Comparison of ENCODE assay signal across 8 cellular contexts in the genomic region with DNA sequence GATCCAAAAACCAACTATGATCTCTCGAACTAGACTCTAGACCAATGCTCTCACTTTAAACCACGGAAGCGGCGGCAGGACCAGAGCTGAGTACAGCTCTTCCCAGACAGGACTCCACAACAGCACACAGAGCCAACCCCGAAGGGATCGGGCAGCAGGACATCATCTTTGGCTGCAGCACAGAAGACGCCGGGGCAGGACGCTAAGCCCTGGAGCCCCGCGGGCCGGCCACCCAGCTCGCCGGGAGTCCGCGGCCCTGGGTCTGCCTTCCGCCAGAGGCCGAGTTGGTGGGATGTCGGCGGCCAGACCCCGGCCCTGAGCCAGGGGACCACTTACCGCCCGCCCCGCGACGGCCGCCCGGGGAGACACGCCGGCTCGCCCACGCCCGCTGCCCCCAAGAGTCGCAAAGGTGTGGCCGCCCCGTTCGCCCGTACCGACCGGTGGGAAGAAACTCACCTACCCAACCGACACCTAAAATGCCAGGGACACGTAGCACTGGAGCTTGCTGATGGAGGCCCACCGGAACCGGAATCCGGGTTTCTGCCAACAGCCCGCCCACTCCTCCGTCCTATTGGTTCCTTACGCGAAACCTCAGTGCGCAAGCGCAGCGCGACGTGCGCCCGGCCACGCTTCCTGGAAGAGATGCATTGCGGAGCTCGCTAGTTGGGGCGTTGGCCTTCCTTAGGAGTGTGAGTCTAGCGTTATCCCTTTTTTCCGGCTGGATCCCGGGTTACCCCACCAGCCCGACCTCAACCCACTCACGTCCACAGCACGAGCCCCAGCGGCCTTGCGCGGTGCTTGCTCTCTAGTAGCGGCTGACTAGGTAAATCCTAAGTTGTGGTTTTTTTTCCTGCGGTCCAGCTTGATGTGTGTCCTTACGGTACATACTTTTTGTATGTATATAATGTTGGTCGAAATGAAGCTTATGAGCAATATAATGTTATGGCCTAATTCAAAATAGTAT. TPM values are rescaled to one million over a fixed set of nuclear protein-coding genes. Genes with fewer than 3 reads are reported as not detected.
DNase-seq lines count a peak whose midpoint lies in the region; ATAC-seq and TF ChIP-seq lines count a peak whose summit lies in the region.

SEC61G (minus strand) TSS at position 510 of the 964 bp plus-strand sequence. CDS start 1,623 bp downstream, outside the sequence.

- no TSS peak for BruUV-seq in Panc1 (replicated peaks; lab: Mats Ljungman, UMichigan)

- peaks cover 26% of the 10 kb centered on the region for H3K4me1 Mint-ChIP-seq in activated T-cell treated with anti-CD3 and anti-CD28 coated beads, Interleukin-2, amount 50 U/mL, for 4 hours (ENCODE audit: low read depth)

- H3K27me3 Mint-ChIP-seq in activated T-cell treated with anti-CD3 and anti-CD28 coated beads, Interleukin-2, amount 50 U/mL, for 4 hours (ENCODE audit: low read depth): peaks cover 3% of the 10 kb centered on the region

- H3K27me3 ChIP-seq in Panc1 (ENCODE audit: control insufficient read depth, insufficient read depth, low read length) (no peaks in the 10 kb centered on the region), esophagus (ENCODE audit: control insufficient read depth in 1 of 2, insufficient read depth in 2 of 2, low read length in 2 of 2) (no peaks in the 10 kb centered on the region), mucosa of stomach (ENCODE audit: control insufficient read depth, insufficient read depth, low read length) (no peaks in the 10 kb centered on the region)

- intact Hi-C loops in Panc1 (cut with micrococcal nuclease; ENCODE audit: unreplicated experiment): no loop called here

- H3K9ac ChIP-seq in mucosa of stomach (ENCODE audit: low read length): peak within 1 kb of the TSS; percentile 98

- DNase-seq in DMS53 (lab: John Stamatoyannopoulos, UW): peak; percentile 97
- peak; percentile 78 for DNase-seq in KG1 (lab: John Stamatoyannopoulos, UW)
- peak; percentile 94 for DNase-seq in Panc1 (ENCODE audit: low read depth, low spot score)
- DNase-seq in activated T-cell treated with anti-CD3 and anti-CD28 coated beads, Interleukin-2, amount 50 U/mL, for 4 hours: peak; percentile 94
- peak; percentile 87 to 90 for DNase-seq in stimulated activated CD8-positive, alpha-beta memory T cell treated with anti-CD3 and anti-CD28 coated beads, Interleukin-7, amount 100 ng/mL, for 1 hour (ENCODE audit: low read depth in 2 of 2)

- peaks cover 14% of the 10 kb centered on the region for H3K4me1 ChIP-seq in Panc1 (ENCODE audit: control insufficient read depth, insufficient read depth, low read length)
- no peaks in the 10 kb centered on the region for H3K4me1 ChIP-seq in esophagus (ENCODE audit: control insufficient read depth in 2 of 2, insufficient read depth in 2 of 2, low read length in 1 of 2)
- peaks cover 5% of the 10 kb centered on the region for H3K4me1 ChIP-seq in mucosa of stomach (ENCODE audit: control insufficient read depth, insufficient read depth, low read length)

- ATAC-seq in GM21723 (IDR thresholded peaks at IDR 0.05; ENCODE audit: unreplicated experiment) (peak; percentile 96), Panc1 (peak; percentile 97)
- peak; percentile 94 to 96 for ATAC-seq in activated T-cell treated with anti-CD3 and anti-CD28 coated beads, Interleukin-2, amount 50 U/mL, for 4 hours

- no peaks in the 10 kb centered on the region for H3K9me3 Mint-ChIP-seq in activated T-cell treated with anti-CD3 and anti-CD28 coated beads, Interleukin-2, amount 50 U/mL, for 4 hours

- CTCF ChIA-PET in Panc1 (lab: Charles Lee): interaction anchor here (1.9 kb wide), 1 partner anchor 496 kb away, joined by 7 read pairs; no protein-coding TSS in a partner anchor

- peaks cover 9% of the 10 kb centered on the region for H3K36me3 Mint-ChIP-seq in activated T-cell treated with anti-CD3 and anti-CD28 coated beads, Interleukin-2, amount 50 U/mL, for 4 hours (ENCODE audit: insufficient read depth)

- POLR2A ChIA-PET in Panc1 (lab: Charles Lee): no interaction called here

- in situ Hi-C loops in Panc1 (cut with HindIII; ENCODE audit: low pct_unique_long_range_greater_than_20kb, low sequenced_read_pairs): no loop called here

- H3K36me3 ChIP-seq in Panc1 (ENCODE audit: control insufficient read depth, insufficient read depth, low read length) (peaks cover 28% of the 10 kb centered on the region), esophagus (ENCODE audit: control insufficient read depth in 2 of 2, insufficient read depth in 2 of 2, low read length in 1 of 2) (no peaks in the 10 kb centered on the region), mucosa of stomach (ENCODE audit: control insufficient read depth, insufficient read depth, low read length) (no peaks in the 10 kb centered on the region)

- H3K4me3 ChIP-seq in Panc1 (ENCODE audit: low read depth in 2 of 2, low read length in 2 of 2): peak within 1 kb of the TSS; percentile 96
- peak within 1 kb of the TSS; percentile 91 to 100 for H3K4me3 ChIP-seq in esophagus (ENCODE audit: low read depth in 1 of 2, low read length in 2 of 2)
- peak within 1 kb of the TSS; percentile 99 for H3K4me3 ChIP-seq in mucosa of stomach (ENCODE audit: low read length)

- peak within 1 kb of the TSS; percentile 100 for H3K4me3 Mint-ChIP-seq in activated T-cell treated with anti-CD3 and anti-CD28 coated beads, Interleukin-2, amount 50 U/mL, for 4 hours

- H3K27ac ChIP-seq in Panc1 (ENCODE audit: low read length): peak within 1 kb of the TSS; percentile 99
- peak within 1 kb of the TSS; percentile 95 to 97 for H3K27ac ChIP-seq in esophagus (ENCODE audit: low read depth in 2 of 2, low read length in 1 of 2)

- TF ChIP-seq CTCF in Panc1 (IDR thresholded peaks at IDR 0.05): no peak

- H3K9me3 ChIP-seq in Panc1 (ENCODE audit: control insufficient read depth, insufficient read depth, low read depth, low read length) (no peaks in the 10 kb centered on the region), esophagus (ENCODE audit: control insufficient read depth in 2 of 2, insufficient read depth in 1 of 2, low read depth in 1 of 2, low read length in 1 of 2) (no peaks in the 10 kb centered on the region), mucosa of stomach (ENCODE audit: control insufficient read depth, low read length) (no peaks in the 10 kb centered on the region)

- 0 to 1% methylated on average over 69 to 73 of the region's 73 CpGs for WGBS in esophagus, 2 donors

RNA-seq across cellular contexts. Expression of gene SEC61G, which starts in this region (rescaled TPM):
- total RNA-seq in Panc1 (2021; ENCODE audit: unreplicated experiment): 197 TPM
- polyA plus RNA-seq in Panc1 (2012; ENCODE audit: insufficient read length): 325 TPM
- total RNA-seq in activated T-cell treated with anti-CD3 and anti-CD28 coated beads, Interleukin-2, amount 50 U/mL, for 4 hours: 100 to 1,000 TPM; 187 to 194 (median 191) TPM
- polyA plus RNA-seq in esophagus: 100 to 1,000 TPM; 132 to 290 TPM

Comparison
In these comparisons a context has a peak if more than half of its experiments do, and no peak if none do; other contexts are left out.
1. Peak in every context shown above with its lines: DNase-seq, ATAC-seq, H3K4me3 ChIP-seq and H3K27ac ChIP-seq.